In genomic region chr14:34554540-34555250, GRCh38 we compare ENCODE assay signal across 9 cellular contexts. TPM values are rescaled to one million over a fixed set of nuclear protein-coding genes. Genes with fewer than 3 reads are reported as not detected.
A peak's percentile ranks its signal among the peaks of the same experiment; 100 is the strongest.
DNase-seq lines count a peak whose midpoint lies in the region; ATAC-seq and TF ChIP-seq lines count a peak whose summit lies in the region.
"Had no signal": no experiment of that assay in that cellular context is flagged by ENCODE, and none has a peak within 500 bp of the region (broad histone marks: within the 10 kb centered on the region; RNA-seq: fewer than 3 reads in every experiment).

No MANE protein-coding gene starts in this region.

- no peak for ATAC-seq in PC-3
- ATAC-seq in effector memory CD8-positive, alpha-beta T cell (replicated peaks), result no peak
- no peak for ATAC-seq in HG03565 (IDR thresholded peaks at IDR 0.05; ENCODE audit: unreplicated experiment)
- no peak for ATAC-seq in HG03469 (IDR thresholded peaks at IDR 0.05; ENCODE audit: unreplicated experiment)

- DNase-seq in D341Med (ENCODE audit: low spot score), result peak; percentile 52
- DNase-seq in PC-3, result peak; percentile 52
- no peak for DNase-seq in effector memory CD8-positive, alpha-beta T cell
- no peak for DNase-seq in prostate gland (ENCODE audit: low spot score)
- DNase-seq in stimulated activated CD8-positive, alpha-beta memory T cell treated with anti-CD3 and anti-CD28 coated beads, Interleukin-4, amount 100 ng/mL, for 48 hours, result no peak
- DNase-seq in NCI-H2081 (lab: John Stamatoyannopoulos, UW), result no peak
- DNase-seq: stimulated activated CD4-positive, alpha-beta T cell treated with anti-CD3 and anti-CD28 coated beads, Interleukin-2, amount 100 ng/mL, for 48 hours had no signal

- peak overlapping the region; percentile 27 for H3K27ac ChIP-seq in PC-3 (ENCODE audit: low read length)
- H3K27ac ChIP-seq in prostate gland, result peak overlapping the region; percentile 50 to 58

- no peaks in the 10 kb centered on the region for H4K20me1 ChIP-seq in PC-3 (ENCODE audit: low read length)

- H2AFZ ChIP-seq in PC-3 (ENCODE audit: low read length), result no peak overlapping the region

- peaks cover 6 to 11% of the 10 kb centered on the region in 2 donors for H3K4me1 Mint-ChIP-seq in effector memory CD8-positive, alpha-beta T cell (ENCODE audit: low read depth in 2 of 2)

- WGBS in prostate gland, result 70% methylated on average over 9 of the region's 9 CpGs

- no peak overlapping the region for H3K9ac ChIP-seq in PC-3 (ENCODE audit: low read length)

- no peaks in the 10 kb centered on the region for H3K9me3 ChIP-seq in PC-3 (ENCODE audit: low read length)
- H3K9me3 ChIP-seq in prostate gland, result no peaks in the 10 kb centered on the region

- H3K4me1 ChIP-seq in PC-3 (ENCODE audit: insufficient read depth, low read length), result peaks cover 9% of the 10 kb centered on the region
- no peaks in the 10 kb centered on the region for H3K4me1 ChIP-seq in prostate gland (replicated peaks)

- H3K4me3 ChIP-seq in PC-3 (ENCODE audit: low read length) (peak overlapping the region; percentile 35; the same call in 1 of the 2 replicates), prostate gland (no peak overlapping the region)

- no peaks in the 10 kb centered on the region for H3K9me2 ChIP-seq in PC-3 (replicated peaks; ENCODE audit: low read length)

- no peaks in the 10 kb centered on the region for H3K36me3 ChIP-seq in PC-3 (ENCODE audit: low read depth, low read length)
- H3K36me3 ChIP-seq in prostate gland, result no peaks in the 10 kb centered on the region

- BruUV-seq in PC-3 (replicated peaks; lab: Mats Ljungman, UMichigan), result TSS peak; percentile 81

- H3K27me3 Mint-ChIP-seq in effector memory CD8-positive, alpha-beta T cell, result no peaks in the 10 kb centered on the region

- TF ChIP-seq CTCF in PC-3 (conservative IDR thresholded peaks at IDR 0.05; ENCODE audit: low read depth, low read length) (no peak), prostate gland (IDR thresholded peaks at IDR 0.05) (no peak)

- POLR2A ChIA-PET in PC-3 (lab: Charles Lee; ENCODE audit: unreplicated experiment), result no interaction called here

- peak overlapping the region; percentile 22 to 65 for H3K4me3 Mint-ChIP-seq in effector memory CD8-positive, alpha-beta T cell

- H3K79me2 ChIP-seq in PC-3 (ENCODE audit: low read length), result no peaks in the 10 kb centered on the region

- H3K27me3 ChIP-seq in PC-3 (ENCODE audit: low read length) (no peaks in the 10 kb centered on the region), prostate gland (replicated peaks; ENCODE audit: insufficient read depth) (no peaks in the 10 kb centered on the region)

- H3K9me3 Mint-ChIP-seq in effector memory CD8-positive, alpha-beta T cell, result no peaks in the 10 kb centered on the region

- no peaks in the 10 kb centered on the region for H3F3A ChIP-seq in PC-3 (ENCODE audit: low read length, unreplicated experiment)

- H3K4me2 ChIP-seq in PC-3 (ENCODE audit: low read length), result peak overlapping the region; percentile 79

- CTCF ChIA-PET in PC-3 (lab: Charles Lee), result no interaction called here

- peak overlapping the region; percentile 7 to 63 for H3K27ac Mint-ChIP-seq in effector memory CD8-positive, alpha-beta T cell

- peaks cover 42% of the 10 kb centered on the region for H3K36me3 Mint-ChIP-seq in effector memory CD8-positive, alpha-beta T cell (ENCODE audit: insufficient read depth)

- intact Hi-C loops in PC-3 (cut with micrococcal nuclease), result no loop called here
- intact Hi-C loops in prostate gland (cut with DNase I), result no loop called here

- TF ChIP-seq POLR2A in prostate gland (IDR thresholded peaks at IDR 0.05), result no peak

RNA-seq across cellular contexts. Expression of gene EAPP, which starts 15.2 kb away (rescaled TPM):
- total RNA-seq in PC-3 (2014; rRNA removed) (38.2 and 49.5 TPM in 2 replicates), prostate gland (10 to 100 TPM; 41.6 to 52.6 TPM)

Comparison
In these comparisons a context has a peak if more than half of its experiments do, and no peak if none do; other contexts are left out.
1. DNase-seq: peak in D341Med (single experiment) and PC-3 (single experiment); none in effector memory CD8-positive, alpha-beta T cell (0 of 3), prostate gland (single experiment), stimulated activated CD8-positive, alpha-beta memory T cell treated with anti-CD3 and anti-CD28 coated beads, Interleukin-4, amount 100 ng/mL, for 48 hours (single experiment) and NCI-H2081 (0 of 2).